Comparison of ENCODE assay signal across 8 cellular contexts in the genomic region with DNA sequence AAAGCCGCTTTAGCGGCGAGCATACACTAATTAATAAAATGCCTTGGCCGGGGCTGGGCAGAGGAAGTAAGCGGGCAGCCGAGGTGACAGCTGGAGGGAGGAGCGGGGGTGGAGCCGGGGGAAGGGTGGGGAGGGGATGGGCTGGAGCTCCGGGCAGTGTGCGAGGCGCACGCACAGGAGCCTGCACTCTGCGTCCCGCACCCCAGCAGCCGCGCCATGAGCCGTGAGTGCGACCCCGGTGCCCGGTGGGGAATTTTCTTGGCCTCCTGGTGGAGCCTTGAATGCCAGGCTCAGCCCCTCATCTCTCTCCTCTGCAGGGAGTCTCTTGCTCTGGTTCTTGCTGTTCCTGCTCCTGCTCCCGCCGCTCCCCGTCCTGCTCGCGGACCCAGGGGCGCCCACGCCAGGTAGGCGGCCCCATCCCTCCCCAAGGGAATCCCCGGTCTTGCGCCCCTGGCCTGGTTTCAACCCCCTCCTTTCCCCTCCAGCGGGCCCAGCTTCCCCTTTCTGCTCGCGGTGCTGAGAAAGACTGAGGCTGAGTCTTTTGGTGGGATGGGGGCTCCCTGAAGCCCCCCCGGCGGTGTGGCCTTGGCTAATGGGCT. TPM values are rescaled to one million over a fixed set of nuclear protein-coding genes. Genes with fewer than 3 reads are reported as not detected.
DNase-seq lines count a peak whose midpoint lies in the region; TF ChIP-seq lines count a peak whose summit lies in the region.

A gene (plus strand): TSS at position 156 of the 599 bp plus-strand sequence. CDS start 61 bp downstream, at position 217.

- no peaks in the 10 kb centered on the region for H3K36me3 ChIP-seq in mammary epithelial cell (ENCODE audit: insufficient read depth, low read length)
- no peaks in the 10 kb centered on the region for H3K36me3 ChIP-seq in tibial artery
- no peaks in the 10 kb centered on the region for H3K36me3 ChIP-seq in A673 (ENCODE audit: insufficient read depth, low read length, poor library complexity, severe bottlenecking)

- H3K4me2 ChIP-seq in mammary epithelial cell (ENCODE audit: insufficient read depth, low read depth, low read length), result peak within 1 kb of the TSS; percentile 88

- H3K4me3 Mint-ChIP-seq in HFFc6, result peak within 1 kb of the TSS; percentile 89

- no peaks in the 10 kb centered on the region for H3K27me3 ChIP-seq in mammary epithelial cell (ENCODE audit: insufficient read depth, low read length)
- peaks cover 0 to 18% of the 10 kb centered on the region in 2 donors for H3K27me3 ChIP-seq in tibial artery
- H3K27me3 ChIP-seq in A673 (replicated peaks; ENCODE audit: insufficient read depth, low read depth, low read length, poor library complexity), result peaks cover 28% of the 10 kb centered on the region

- intact Hi-C loops in mammary epithelial cell (cut with micrococcal nuclease), result no loop called here
- intact Hi-C loops in lower leg skin (cut with DNase I; ENCODE audit: low total_unique reads), result no loop called here
- intact Hi-C loops in tibial artery (cut with DNase I; ENCODE audit: low total_unique reads), result no loop called here
- intact Hi-C loops in A673 (cut with micrococcal nuclease; ENCODE audit: unreplicated experiment), result no loop called here

- peaks cover 59% of the 10 kb centered on the region for H3K4me1 Mint-ChIP-seq in HFFc6 (ENCODE audit: low read depth)

- CTCF ChIA-PET in mammary epithelial cell (lab: Charles Lee; ENCODE audit: low non-redundant PET) (no interaction called here), A673 (lab: Charles Lee) (no interaction called here)

- no peak within 1 kb of the TSS for H3K9ac ChIP-seq in mammary epithelial cell (ENCODE audit: insufficient read depth, low read length)

- no peaks in the 10 kb centered on the region for H3K79me2 ChIP-seq in mammary epithelial cell (ENCODE audit: insufficient read depth, low read length)

- no peaks in the 10 kb centered on the region for H3K9me3 Mint-ChIP-seq in HFFc6

- no peak for TF ChIP-seq POLR2A in lower leg skin (IDR thresholded peaks at IDR 0.05)

- DNase-seq in NCI-H510A treated with DMSO at 0.1 percent for 48 hours (lab: John Stamatoyannopoulos, UW), result peak; percentile 7
- DNase-seq in NCI-H510A (lab: John Stamatoyannopoulos, UW), result no peak
- no peak for DNase-seq in HFFc6
- DNase-seq in NCI-H748 treated with DMSO at 0.1 percent for 48 hours (lab: John Stamatoyannopoulos, UW), result peak; percentile 12
- no peak for DNase-seq in mammary epithelial cell
- peak in 1 of 2 donors; percentile 89 for DNase-seq in lower leg skin (ENCODE audit: low spot score in 2 of 2)
- DNase-seq in tibial artery, result peak in 1 of 2 donors; percentile 57
- no peak for DNase-seq in A673 (ENCODE audit: low spot score)

- H3K4me3 ChIP-seq in mammary epithelial cell (replicated peaks in 1 of 3; ENCODE audit: insufficient read depth in 1 of 3, low read depth in 2 of 3, low read length in 3 of 3) (peak within 1 kb of the TSS; percentile 27 to 52 (median 46)), lower leg skin (ENCODE audit: low read depth, poor library complexity, severe bottlenecking) (peak within 1 kb of the TSS; percentile 9), tibial artery (peak within 1 kb of the TSS; percentile 37 to 43), A673 (ENCODE audit: low read depth, low read length, poor library complexity, severe bottlenecking) (no peak within 1 kb of the TSS)

- H3K36me3 Mint-ChIP-seq in HFFc6 (ENCODE audit: low read depth), result 0 out of 2 replicates have a peak, but pooled peaks cover 3% of the 10 kb centered on the region

- 4% methylated on average over 10 of the region's 35 CpGs for WGBS in mammary epithelial cell (ENCODE audit: low coverage, missing lambda C conversion rate)
- WGBS in lower leg skin, 2 donors, result 4% methylated on average over 33 of the region's 35 CpGs

- dilution Hi-C loops in mammary epithelial cell (cut with HindIII; ENCODE audit: low sequenced_read_pairs), result no loop called here

- peaks cover 1% of the 10 kb centered on the region; the same call in 1 of the 2 replicates for H3K27me3 Mint-ChIP-seq in HFFc6 (ENCODE audit: insufficient read depth)

- no peaks in the 10 kb centered on the region for H4K20me1 ChIP-seq in mammary epithelial cell (ENCODE audit: insufficient read depth, low read length)

- TF ChIP-seq CTCF in HFFc6 (IDR thresholded peaks at IDR 0.05), result no peak
- no peak for TF ChIP-seq CTCF in mammary epithelial cell (conservative IDR thresholded peaks at IDR 0.05 in 1 of 2, IDR thresholded peaks at IDR 0.05 in 1 of 2; ENCODE audit: extremely low read depth in 1 of 2, insufficient read depth in 1 of 2, low read depth in 1 of 2, low read length in 2 of 2)
- no peak for TF ChIP-seq CTCF in lower leg skin (IDR thresholded peaks at IDR 0.05)
- TF ChIP-seq CTCF in tibial artery (IDR thresholded peaks at IDR 0.05), result no peak
- no peak for TF ChIP-seq CTCF in A673 (conservative IDR thresholded peaks at IDR 0.05; ENCODE audit: low read depth, low read length)

- H3K9me3 ChIP-seq in mammary epithelial cell (replicated peaks; ENCODE audit: insufficient read depth, low read length) (peaks cover 10% of the 10 kb centered on the region), tibial artery (no peaks in the 10 kb centered on the region), A673 (ENCODE audit: low read depth, low read length, poor library complexity, severe bottlenecking) (no peaks in the 10 kb centered on the region)

- BruUV-seq in mammary epithelial cell (replicated peaks; lab: Mats Ljungman, UMichigan) (TSS peak; percentile 18), A673 (replicated peaks; lab: Mats Ljungman, UMichigan) (no TSS peak)

- peak within 1 kb of the TSS; percentile 18; the same call in 1 of the 2 replicates for H3K27ac Mint-ChIP-seq in HFFc6

- in situ Hi-C loops in mammary epithelial cell (cut with MboI; ENCODE audit: low sequenced_read_pairs in 2 of 2), result no loop called here

- peak within 1 kb of the TSS; percentile 80 for H2AFZ ChIP-seq in mammary epithelial cell (ENCODE audit: low read depth, low read length)

- no peak within 1 kb of the TSS for H3K27ac ChIP-seq in mammary epithelial cell (ENCODE audit: insufficient read depth, low read depth, low read length)
- H3K27ac ChIP-seq in tibial artery, result no peak within 1 kb of the TSS
- no peak within 1 kb of the TSS for H3K27ac ChIP-seq in A673 (ENCODE audit: low read depth, low read length, poor library complexity, severe bottlenecking)

- H3K4me1 ChIP-seq in mammary epithelial cell (ENCODE audit: insufficient read depth, low read length) (peaks cover 34% of the 10 kb centered on the region), tibial artery (peaks cover 0 to 25% (median 21%) of the 10 kb centered on the region in 4 donors), A673 (ENCODE audit: insufficient read depth, low read length, poor library complexity, severe bottlenecking) (no peaks in the 10 kb centered on the region)

- POLR2A ChIA-PET in A673 (lab: Charles Lee; ENCODE audit: low non-redundant PET), result no interaction called here

RNA-seq across cellular contexts. Expression of the gene that starts here (rescaled TPM):
- total RNA-seq in HFFc6 (2021; fragmentation: NEBNext Ultra II Directional; extraction: Animal tissue kit (Norgen Biotek cat#: 25700)), result 100 to 1,000 TPM in 3 of 6 experiments, 10 to 100 TPM in 3; 33.0 to 122 (median 102) TPM
- total RNA-seq in mammary epithelial cell (10 to 100 TPM in 1 of 2 donors, 1 to 10 TPM in 1; 3.7 to 14.8 TPM), lower leg skin (100 to 1,000 TPM in 1 of 4 donors, 10 to 100 TPM in 3; 62.9 to 110 (median 84.8) TPM), A673 (2021) (not detected in 2 replicates)
- polyA plus RNA-seq in mammary epithelial cell, result 21.7 TPM
- 37.3 TPM for polyA minus RNA-seq in mammary epithelial cell

Comparison
In these comparisons a context has a peak if more than half of its experiments do, and no peak if none do; other contexts are left out.
1. DNase-seq: peak in NCI-H510A treated with DMSO at 0.1 percent for 48 hours (single experiment) and NCI-H748 treated with DMSO at 0.1 percent for 48 hours (single experiment); none in NCI-H510A (single experiment), HFFc6 (single experiment), mammary epithelial cell (single experiment) and A673 (single experiment).